Comparison of ENCODE assay signal across 8 cellular contexts in genomic region chr4:121822796-121823504, GRCh38. TPM values are rescaled to one million over a fixed set of nuclear protein-coding genes. Genes with fewer than 3 reads are reported as not detected.
DNase-seq lines count a peak whose midpoint lies in the region; ATAC-seq and TF ChIP-seq lines count a peak whose summit lies in the region.

No MANE protein-coding gene starts in this region.

- H3K4me3 ChIP-seq in AG04449 (ENCODE audit: low read depth, low read length) (peak overlapping the region; percentile 84), HCT116 (replicated peaks in 1 of 2; ENCODE audit: low read depth in 1 of 2, low read length in 2 of 2) (peak overlapping the region; percentile 94 to 98), Karpas-422 (ENCODE audit: low read length) (peak overlapping the region; percentile 91), esophagus (ENCODE audit: low read depth in 1 of 2, low read length in 2 of 2) (peak overlapping the region; percentile 69 to 94)

- H3K4me2 ChIP-seq in HCT116 (ENCODE audit: low read length) (peak overlapping the region; percentile 88), Karpas-422 (ENCODE audit: low read depth, low read length, poor library complexity, severe bottlenecking) (peak overlapping the region; percentile 91)

- H3K9me3 Mint-ChIP-seq in natural killer cell treated with Interleukin-12 subunit alpha and Interleukin-12 subunit beta and Interleukin-15 and Interleukin-18, amount 100 ng/mL, for 72 hours = no peaks in the 10 kb centered on the region

- H3K4me3 Mint-ChIP-seq in natural killer cell treated with Interleukin-12 subunit alpha and Interleukin-12 subunit beta and Interleukin-15 and Interleukin-18, amount 100 ng/mL, for 72 hours = peak overlapping the region; percentile 91

- H3K27me3 Mint-ChIP-seq in natural killer cell treated with Interleukin-12 subunit alpha and Interleukin-12 subunit beta and Interleukin-15 and Interleukin-18, amount 100 ng/mL, for 72 hours = no peaks in the 10 kb centered on the region

- H3K9ac ChIP-seq in HCT116 (ENCODE audit: low read length) (peak overlapping the region; percentile 98), Karpas-422 (ENCODE audit: low read length) (peak overlapping the region; percentile 83)

- H3K9me3 ChIP-seq in HCT116 (ENCODE audit: control insufficient read depth in 1 of 2, insufficient read depth in 1 of 2, low read depth in 1 of 2, low read length in 2 of 2) = no peaks in the 10 kb centered on the region
- H3K9me3 ChIP-seq in Karpas-422 (ENCODE audit: low read length) = no peaks in the 10 kb centered on the region
- no peaks in the 10 kb centered on the region for H3K9me3 ChIP-seq in esophagus (ENCODE audit: control insufficient read depth in 2 of 2, insufficient read depth in 1 of 2, low read depth in 1 of 2, low read length in 1 of 2)

- TF ChIP-seq CTCF in AG04449 (IDR thresholded peaks at IDR 0.05; ENCODE audit: insufficient read depth, low read length, missing control alignments) (peak; percentile 16), HCT116 (IDR thresholded peaks at IDR 0.05 in 2 of 3, conservative IDR thresholded peaks at IDR 0.05 in 1 of 3; ENCODE audit: borderline replicate concordance in 1 of 3, insufficient read depth in 1 of 3, low read depth in 2 of 3, low read length in 2 of 3) (0 out of 6 replicates have a peak, but pooled peaks of 2 of the 3 experiments have one; percentile 2 to 25)

- peak overlapping the region; percentile 79 for H3K27ac ChIP-seq in HCT116 (ENCODE audit: low read depth, low read length)
- H3K27ac ChIP-seq in Karpas-422 (ENCODE audit: low read length) = peak overlapping the region; percentile 73
- H3K27ac ChIP-seq in esophagus (ENCODE audit: low read depth in 2 of 2, low read length in 1 of 2) = peak overlapping the region in 1 of 2 donors; percentile 52

- POLR2A ChIA-PET in AG04449 (lab: Yijun Ruan, JAX) (interaction anchor here (1.5 kb wide), 1 partner anchor 22 kb away, joined by 3 read pairs; the partner anchor contains the start of gene EXOSC9), HCT116 (lab: Charles Lee) (no interaction called here)

- peak; percentile 57 for ATAC-seq in HCT116
- peak; percentile 2 to 29 for ATAC-seq in natural killer cell treated with Interleukin-12 subunit alpha and Interleukin-12 subunit beta and Interleukin-15 and Interleukin-18, amount 100 ng/mL, for 72 hours

- 1 to 2% methylated on average over 30 of the region's 30 CpGs for WGBS in esophagus, 2 donors

- CTCF ChIA-PET in AG04449 (lab: Yijun Ruan, JAX) = interaction anchor here (0.8 to 2.1 kb wide), 4 partner anchors 9 to 108 kb away, joined by 3 to 4 read pairs (median 3); no protein-coding TSS in a partner anchor
- CTCF ChIA-PET in HCT116 (lab: Charles Lee) = no interaction called here

- no peak for DNase-seq in AG04449 (ENCODE audit: low read depth, low spot score)
- DNase-seq in GM03348 (ENCODE audit: low spot score) = peak; percentile 27
- no peak for DNase-seq in HCT116 (ENCODE audit: low read depth, low spot score)
- peak; percentile 87 for DNase-seq in Karpas-422
- peak; percentile 58 for DNase-seq in UCSD-AML1 (lab: John Stamatoyannopoulos, UW; ENCODE audit: unreplicated experiment)
- DNase-seq in natural killer cell treated with Interleukin-12 subunit alpha and Interleukin-12 subunit beta and Interleukin-15 and Interleukin-18, amount 100 ng/mL, for 72 hours (ENCODE audit: low spot score) = no peak
- no peak for DNase-seq in ureter (ENCODE audit: low spot score)

- H4K20me1 ChIP-seq in HCT116 (ENCODE audit: insufficient read depth) (peaks cover 10% of the 10 kb centered on the region; the same call in 1 of the 2 replicates), Karpas-422 (ENCODE audit: insufficient read depth, low read depth, low read length) (peaks cover 5% of the 10 kb centered on the region; the same call in 1 of the 2 replicates)

- TF ChIP-seq POLR2A in HCT116 (IDR thresholded peaks at IDR 0.05; ENCODE audit: borderline replicate concordance, extremely low read depth, insufficient read depth, insufficient read length) = no peak

- H3K27ac Mint-ChIP-seq in natural killer cell treated with Interleukin-12 subunit alpha and Interleukin-12 subunit beta and Interleukin-15 and Interleukin-18, amount 100 ng/mL, for 72 hours = peak overlapping the region; percentile 85 to 89

- H3K27me3 ChIP-seq in HCT116 (ENCODE audit: insufficient read depth, low read length) (no peaks in the 10 kb centered on the region), Karpas-422 (ENCODE audit: low read length) (no peaks in the 10 kb centered on the region), esophagus (ENCODE audit: control insufficient read depth in 1 of 2, insufficient read depth in 2 of 2, low read length in 2 of 2) (no peaks in the 10 kb centered on the region)

- H3K4me1 ChIP-seq in HCT116 (ENCODE audit: control insufficient read depth in 1 of 2, insufficient read depth in 2 of 2, low read length in 2 of 2) (peaks cover 0 to 13% of the 10 kb centered on the region in 2 experiments; a peak in 2 of 4 replicates), Karpas-422 (ENCODE audit: low read length) (peaks cover 49% of the 10 kb centered on the region), esophagus (ENCODE audit: control insufficient read depth in 2 of 2, insufficient read depth in 2 of 2, low read length in 1 of 2) (peaks cover 3 to 4% of the 10 kb centered on the region in 2 donors)

- intact Hi-C loops in HCT116 (cut with micrococcal nuclease) = no loop called here

- H3K4me1 Mint-ChIP-seq in natural killer cell treated with Interleukin-12 subunit alpha and Interleukin-12 subunit beta and Interleukin-15 and Interleukin-18, amount 100 ng/mL, for 72 hours (ENCODE audit: low read depth in 2 of 2) = peaks cover 14 to 19% of the 10 kb centered on the region in 2 donors

- RAD21 ChIA-PET in HCT116 (lab: Charles Lee; ENCODE audit: low non-redundant PET in 1 of 2, low total read pairs in 2 of 2, uncharacterized antibody in 2 of 2, unreplicated experiment in 2 of 2) = no interaction called here

- peaks cover 30 to 32% of the 10 kb centered on the region in 2 experiments for H3K36me3 ChIP-seq in HCT116 (ENCODE audit: control insufficient read depth in 1 of 2, insufficient read depth in 2 of 2, low read length in 2 of 2)
- H3K36me3 ChIP-seq in Karpas-422 (ENCODE audit: insufficient read depth, low read length) = peaks cover 57% of the 10 kb centered on the region
- no peaks in the 10 kb centered on the region for H3K36me3 ChIP-seq in esophagus (ENCODE audit: control insufficient read depth in 2 of 2, insufficient read depth in 2 of 2, low read length in 1 of 2)

- H2AFZ ChIP-seq in HCT116 (ENCODE audit: low read depth, low read length, poor library complexity, severe bottlenecking) (no peak overlapping the region), Karpas-422 (ENCODE audit: low read length) (peak overlapping the region; percentile 55; the same call in 1 of the 2 replicates)

- TF ChIP-seq RAD21 in HCT116 (IDR thresholded peaks at IDR 0.05; ENCODE audit: low read depth) = no peak

- BruUV-seq in HCT116 (replicated peaks; lab: Mats Ljungman, UMichigan) = TSS peak; percentile 55

- peaks cover 18% of the 10 kb centered on the region for H3K36me3 Mint-ChIP-seq in natural killer cell treated with Interleukin-12 subunit alpha and Interleukin-12 subunit beta and Interleukin-15 and Interleukin-18, amount 100 ng/mL, for 72 hours

- no peaks in the 10 kb centered on the region for H3K9me2 ChIP-seq in HCT116 (ENCODE audit: insufficient read depth)
- no peaks in the 10 kb centered on the region for H3K9me2 ChIP-seq in Karpas-422 (replicated peaks; ENCODE audit: insufficient read depth, low read length)

- H3K79me2 ChIP-seq in HCT116 (ENCODE audit: insufficient read depth, low read length) (peaks cover 56% of the 10 kb centered on the region), Karpas-422 (ENCODE audit: low read length) (peaks cover 51% of the 10 kb centered on the region)

TF ChIP-seq in HCT116, 20 proteins besides CTCF, POLR2A, EP300 and RAD21:
- no peak for TF ChIP-seq EGR1 (IDR thresholded peaks at IDR 0.05; ENCODE audit: low read depth)
- no peak for TF ChIP-seq CBX3 (IDR thresholded peaks at IDR 0.05; ENCODE audit: low read depth)
- peak; percentile 44; the same call in 1 of the 2 replicates for TF ChIP-seq POLR2AphosphoS5 (IDR thresholded peaks at IDR 0.05; ENCODE audit: low read depth, low read length)
- peak; percentile 79 for TF ChIP-seq YY1 (IDR thresholded peaks at IDR 0.05; ENCODE audit: extremely low read depth, insufficient replicate concordance, low read depth, low read length)

RNA-seq across cellular contexts. Expression of gene CCNA2, which starts 0.7 kb away (rescaled TPM):
- 75.4 TPM for total RNA-seq in HCT116 (2021; ENCODE audit: unreplicated experiment)
- polyA plus RNA-seq in HCT116 (2012) = 35.3 and 49.1 TPM in 2 replicates
- total RNA-seq in Karpas-422 (2014; rRNA removed; shearing (Covaris generic); ENCODE audit: low replicate concordance) = 37.0 and 46.8 TPM in 2 replicates
- 10 to 100 TPM in 1 of 2 donors, 1 to 10 TPM in 1; 7.4 to 13.8 TPM for polyA plus RNA-seq in esophagus
- 10 to 100 TPM; 46.3 to 64.1 TPM for total RNA-seq in natural killer cell treated with Interleukin-12 subunit alpha and Interleukin-12 subunit beta and Interleukin-15 and Interleukin-18, amount 100 ng/mL, for 72 hours
- 1.0 TPM for total RNA-seq in ureter

RNA-seq across cellular contexts. Expression of gene EXOSC9, which starts 21.8 kb away (rescaled TPM):
- total RNA-seq in HCT116 (2021; ENCODE audit: unreplicated experiment) = 58.6 TPM
- polyA plus RNA-seq in HCT116 (2012) = 43.9 and 46.4 TPM in 2 replicates
- total RNA-seq in Karpas-422 (2014; rRNA removed; shearing (Covaris generic); ENCODE audit: low replicate concordance) = 38.2 and 42.2 TPM in 2 replicates
- polyA plus RNA-seq in esophagus = 10 to 100 TPM; 16.3 to 18.9 TPM
- 10 to 100 TPM; 44.0 to 85.3 TPM for total RNA-seq in natural killer cell treated with Interleukin-12 subunit alpha and Interleukin-12 subunit beta and Interleukin-15 and Interleukin-18, amount 100 ng/mL, for 72 hours
- total RNA-seq in ureter = 17.2 TPM

RNA-seq across cellular contexts. Expression of gene BBS7, which starts 47.3 kb away (rescaled TPM):
- total RNA-seq in HCT116 (2021; ENCODE audit: unreplicated experiment) (22.9 TPM), ureter (17.5 TPM)
- 11.7 and 12.0 TPM in 2 replicates for polyA plus RNA-seq in HCT116 (2012)
- 15.0 and 28.4 TPM in 2 replicates for total RNA-seq in Karpas-422 (2014; rRNA removed; shearing (Covaris generic); ENCODE audit: low replicate concordance)
- 1 to 10 TPM; 4.9 to 6.8 TPM for polyA plus RNA-seq in esophagus
- total RNA-seq in natural killer cell treated with Interleukin-12 subunit alpha and Interleukin-12 subunit beta and Interleukin-15 and Interleukin-18, amount 100 ng/mL, for 72 hours = 10 to 100 TPM; 17.3 to 25.3 TPM

RNA-seq across cellular contexts. Expression of gene SMIM43, which starts 58.0 kb away (rescaled TPM):
- not detected for total RNA-seq in HCT116 (2021; ENCODE audit: unreplicated experiment)
- not detected in 2 replicates for polyA plus RNA-seq in HCT116 (2012)
- total RNA-seq in Karpas-422 (2014; rRNA removed; shearing (Covaris generic); ENCODE audit: low replicate concordance) = not detected in 2 replicates
- under 1 TPM in 1 of 2 donors, not detected in 1; 0.04 TPM for polyA plus RNA-seq in esophagus
- total RNA-seq in natural killer cell treated with Interleukin-12 subunit alpha and Interleukin-12 subunit beta and Interleukin-15 and Interleukin-18, amount 100 ng/mL, for 72 hours = not detected
- total RNA-seq in ureter = not detected

Comparison
In these comparisons a context has a peak if more than half of its experiments do, and no peak if none do; other contexts are left out.
1. DNase-seq: peak in GM03348 (single experiment), Karpas-422 (single experiment) and UCSD-AML1 (single experiment); none in AG04449 (single experiment), HCT116 (single experiment), natural killer cell treated with Interleukin-12 subunit alpha and Interleukin-12 subunit beta and Interleukin-15 and Interleukin-18, amount 100 ng/mL, for 72 hours (single experiment) and ureter (single experiment).
2. RNA of gene CCNA2, which starts 0.7 kb away (total RNA-seq): 75.4 TPM in HCT116 (single experiment), 46.3 to 64.1 TPM in natural killer cell treated with Interleukin-12 subunit alpha and Interleukin-12 subunit beta and Interleukin-15 and Interleukin-18, amount 100 ng/mL, for 72 hours and 37.0 to 46.8 TPM in Karpas-422; 1.0 TPM in ureter (single experiment); every median in the first group is over 10 times any median in the second.
3. Peak in every context shown above with its lines, with median percentiles within 50 percentile points of each other: H3K4me3 ChIP-seq.